Comparison of ENCODE assay signal across 8 cellular contexts in the genomic region with DNA sequence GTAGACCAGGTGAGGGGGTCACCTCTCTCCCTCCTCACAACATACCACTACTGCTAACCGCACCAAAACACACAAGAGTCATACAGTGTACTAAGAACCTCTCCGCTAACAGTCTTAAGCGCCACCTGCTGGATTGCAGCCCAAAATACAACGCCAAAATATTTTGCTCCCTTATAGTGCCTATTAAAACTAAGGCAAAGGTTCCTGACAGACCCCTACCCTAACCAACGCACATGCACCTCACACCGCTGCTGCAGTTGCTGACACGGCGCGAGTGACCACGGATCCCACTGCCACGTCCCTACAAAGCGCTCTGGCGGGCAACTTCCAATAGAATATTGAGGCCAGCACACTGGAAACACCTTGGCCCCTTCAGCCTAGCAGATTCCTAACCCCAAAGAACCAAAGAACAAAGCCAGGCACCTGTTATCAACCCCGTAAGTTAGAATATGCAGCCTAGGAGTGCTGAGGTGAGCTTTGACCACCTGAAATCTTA.
DNase-seq lines count a peak whose midpoint lies in the region; ATAC-seq and TF ChIP-seq lines count a peak whose summit lies in the region.

No MANE protein-coding gene starts in this region.

- no peaks in the 10 kb centered on the region for H3K36me3 Mint-ChIP-seq in T-helper 17 cell (ENCODE audit: low read depth)
- peaks cover 25% of the 10 kb centered on the region for H3K36me3 Mint-ChIP-seq in natural killer cell treated with Interleukin-12 subunit alpha and Interleukin-12 subunit beta and Interleukin-15 and Interleukin-18, amount 100 ng/mL, for 72 hours

- no peaks in the 10 kb centered on the region for H3K9me3 ChIP-seq in T-helper 17 cell (ENCODE audit: control insufficient read depth, low read length, poor library complexity, severe bottlenecking)

- no peaks in the 10 kb centered on the region for H3K27me3 Mint-ChIP-seq in T-helper 17 cell
- no peaks in the 10 kb centered on the region for H3K27me3 Mint-ChIP-seq in natural killer cell treated with Interleukin-12 subunit alpha and Interleukin-12 subunit beta and Interleukin-15 and Interleukin-18, amount 100 ng/mL, for 72 hours

- no peak overlapping the region for H3K4me3 Mint-ChIP-seq in T-helper 17 cell
- H3K4me3 Mint-ChIP-seq in natural killer cell treated with Interleukin-12 subunit alpha and Interleukin-12 subunit beta and Interleukin-15 and Interleukin-18, amount 100 ng/mL, for 72 hours = no peak overlapping the region

- H3K27ac Mint-ChIP-seq in T-helper 17 cell = no peak overlapping the region
- H3K27ac Mint-ChIP-seq in natural killer cell treated with Interleukin-12 subunit alpha and Interleukin-12 subunit beta and Interleukin-15 and Interleukin-18, amount 100 ng/mL, for 72 hours = no peak overlapping the region

- DNase-seq in D341Med (ENCODE audit: low spot score) = peak; percentile 63
- peak; percentile 25 to 59 for DNase-seq in NCI-H1930 (lab: John Stamatoyannopoulos, UW)
- peak; percentile 48 for DNase-seq in astrocyte of the spinal cord (ENCODE audit: low read depth, low spot score)
- DNase-seq in left kidney (ENCODE audit: low read depth, low spot score) = peak; percentile 69
- no peak for DNase-seq in T-helper 17 cell
- DNase-seq in natural killer cell treated with Interleukin-12 subunit alpha and Interleukin-12 subunit beta and Interleukin-15 and Interleukin-18, amount 100 ng/mL, for 72 hours (ENCODE audit: low spot score) = no peak

- in situ Hi-C loops in astrocyte of the spinal cord (cut with HindIII; ENCODE audit: low sequenced_read_pairs) = no loop called here

- ATAC-seq in GM18519 (IDR thresholded peaks at IDR 0.05; ENCODE audit: low FRiP score, unreplicated experiment) (peak; percentile 99), HG02870 (IDR thresholded peaks at IDR 0.05; ENCODE audit: unreplicated experiment) (peak; percentile 95), T-helper 17 cell (no peak)
- no peak for ATAC-seq in natural killer cell treated with Interleukin-12 subunit alpha and Interleukin-12 subunit beta and Interleukin-15 and Interleukin-18, amount 100 ng/mL, for 72 hours

- no peaks in the 10 kb centered on the region for H3K4me1 Mint-ChIP-seq in T-helper 17 cell
- H3K4me1 Mint-ChIP-seq in natural killer cell treated with Interleukin-12 subunit alpha and Interleukin-12 subunit beta and Interleukin-15 and Interleukin-18, amount 100 ng/mL, for 72 hours (ENCODE audit: low read depth in 2 of 2) = no peaks in the 10 kb centered on the region

- peaks cover 36% of the 10 kb centered on the region for H3K9me3 Mint-ChIP-seq in natural killer cell treated with Interleukin-12 subunit alpha and Interleukin-12 subunit beta and Interleukin-15 and Interleukin-18, amount 100 ng/mL, for 72 hours

- TF ChIP-seq CTCF in astrocyte of the spinal cord (IDR thresholded peaks at IDR 0.05; ENCODE audit: low read depth, low read length) = peak; percentile 80

- H3K4me3 ChIP-seq in astrocyte of the spinal cord (ENCODE audit: low read depth, low read length) = no peak overlapping the region

Comparison
In these comparisons a context has a peak if more than half of its experiments do, and no peak if none do; other contexts are left out.
1. DNase-seq: peak in D341Med (single experiment), NCI-H1930 (2 of 2), astrocyte of the spinal cord (single experiment) and left kidney (single experiment); none in T-helper 17 cell (0 of 3) and natural killer cell treated with Interleukin-12 subunit alpha and Interleukin-12 subunit beta and Interleukin-15 and Interleukin-18, amount 100 ng/mL, for 72 hours (single experiment).
2. ATAC-seq: peak in GM18519 (single experiment) and HG02870 (single experiment); none in T-helper 17 cell (single experiment) and natural killer cell treated with Interleukin-12 subunit alpha and Interleukin-12 subunit beta and Interleukin-15 and Interleukin-18, amount 100 ng/mL, for 72 hours (0 of 2).